ENCODE assay signal across 16 cellular contexts in genomic region chr20:49951160-49951559, GRCh38. TPM values are rescaled to one million over a fixed set of nuclear protein-coding genes. Genes with fewer than 3 reads are reported as not detected.
DNase-seq lines count a peak whose midpoint lies in the region; ATAC-seq, FAIRE-seq and TF ChIP-seq lines count a peak whose summit lies in the region.
"Had no signal": no experiment of that assay in that cellular context is flagged by ENCODE, and none has a peak within 500 bp of the region (broad histone marks: within the 10 kb centered on the region; RNA-seq: fewer than 3 reads in every experiment).

No MANE protein-coding gene starts in this region.

- H3F3A ChIP-seq in GM23338 (replicated peaks; ENCODE audit: low read depth) = 0 out of 2 replicates have a peak, but pooled peaks cover 3% of the 10 kb centered on the region

- H3K27me3 ChIP-seq in astrocyte (ENCODE audit: insufficient read depth, low read length) (no peaks in the 10 kb centered on the region), foreskin keratinocyte (no peaks in the 10 kb centered on the region), GM23338 (ENCODE audit: insufficient read depth) (no peaks in the 10 kb centered on the region)
- H3K27me3 ChIP-seq: heart left ventricle, testis had no signal

- ATAC-seq in foreskin keratinocyte = peak; percentile 80
- ATAC-seq in HG02759 (IDR thresholded peaks at IDR 0.05; ENCODE audit: unreplicated experiment) = no peak
- no peak for ATAC-seq in GM19455 (IDR thresholded peaks at IDR 0.05; ENCODE audit: unreplicated experiment)
- ATAC-seq in effector memory CD8-positive, alpha-beta T cell (replicated peaks) = no peak
- ATAC-seq in GM23338 = no peak
- ATAC-seq: heart left ventricle, left lobe of liver had no signal

- no peaks in the 10 kb centered on the region for H3K9me3 ChIP-seq in astrocyte (ENCODE audit: insufficient read depth, low read depth, low read length)
- H3K9me3 ChIP-seq: heart left ventricle, testis had no signal

- peaks cover 14% of the 10 kb centered on the region for H3K4me1 Mint-ChIP-seq in astrocyte (ENCODE audit: low read depth, unreplicated experiment)
- peaks cover 4 to 10% of the 10 kb centered on the region in 2 donors for H3K4me1 Mint-ChIP-seq in effector memory CD8-positive, alpha-beta T cell (ENCODE audit: low read depth in 2 of 2)
- H3K4me1 Mint-ChIP-seq in GM23338 = no peaks in the 10 kb centered on the region
- H3K4me1 Mint-ChIP-seq: activated naive CD4-positive, alpha-beta T cell treated with anti-CD3 and anti-CD28 coated beads, Interleukin-2, amount 10 ng/mL, durations not matched to agents 7 days and 5 days; neural crest cell had no signal

- H3K27me3 Mint-ChIP-seq in astrocyte (ENCODE audit: low read depth, unreplicated experiment) (no peaks in the 10 kb centered on the region), GM23338 (ENCODE audit: insufficient read depth, low read depth, poor library complexity) (peaks cover 6% of the 10 kb centered on the region)
- no peaks in the 10 kb centered on the region for H3K27me3 Mint-ChIP-seq in effector memory CD8-positive, alpha-beta T cell
- H3K27me3 Mint-ChIP-seq: activated naive CD4-positive, alpha-beta T cell treated with anti-CD3 and anti-CD28 coated beads, Interleukin-2, amount 10 ng/mL, durations not matched to agents 7 days and 5 days had no signal

- peak overlapping the region; percentile 3 for H3K27ac Mint-ChIP-seq in astrocyte (ENCODE audit: unreplicated experiment)
- no peak overlapping the region for H3K27ac Mint-ChIP-seq in effector memory CD8-positive, alpha-beta T cell
- H3K27ac Mint-ChIP-seq in GM23338 = no peak overlapping the region

- no peak overlapping the region for H3K4me3 Mint-ChIP-seq in astrocyte (ENCODE audit: unreplicated experiment)
- H3K4me3 Mint-ChIP-seq in effector memory CD8-positive, alpha-beta T cell = no peak overlapping the region
- no peak overlapping the region for H3K4me3 Mint-ChIP-seq in GM23338
- H3K4me3 Mint-ChIP-seq: activated naive CD4-positive, alpha-beta T cell treated with anti-CD3 and anti-CD28 coated beads, Interleukin-2, amount 10 ng/mL, durations not matched to agents 7 days and 5 days; neural crest cell had no signal

- DNase-seq in AG10803 (ENCODE audit: low read depth) (peak; percentile 70), HFF-Myc (ENCODE audit: extremely low read depth, low read depth) (peak; percentile 40), astrocyte (ENCODE audit: low read depth) (peak; percentile 74), foreskin keratinocyte (peak in 1 of 2 donors; percentile 49), GM23338 (ENCODE audit: low spot score) (no peak)
- DNase-seq in effector memory CD8-positive, alpha-beta T cell = no peak
- DNase-seq: activated CD4-positive, CD25-positive, alpha-beta regulatory T cell; activated naive CD4-positive, alpha-beta T cell treated with anti-CD3 and anti-CD28 coated beads, Interleukin-2, amount 10 ng/mL, durations not matched to agents 7 days and 5 days; Kasumi-1; NK-92 treated with Interleukin-12 subunit alpha and Interleukin-12 subunit beta, amount 100 ng/mL, for 24 hours; testis had no signal

- H3K36me3 Mint-ChIP-seq in astrocyte (ENCODE audit: low read depth, unreplicated experiment) (peaks cover 38% of the 10 kb centered on the region), GM23338 (ENCODE audit: low read depth) (peaks cover 81% of the 10 kb centered on the region)
- peaks cover 94% of the 10 kb centered on the region for H3K36me3 Mint-ChIP-seq in effector memory CD8-positive, alpha-beta T cell (ENCODE audit: insufficient read depth)

- peaks cover 29% of the 10 kb centered on the region for H3K79me2 ChIP-seq in astrocyte (ENCODE audit: insufficient read depth, low read length)
- H3K79me2 ChIP-seq in GM23338 (replicated peaks; ENCODE audit: insufficient read depth) = peaks cover 7% of the 10 kb centered on the region; the same call in 1 of the 2 replicates

- H3K4me1 ChIP-seq in astrocyte (ENCODE audit: insufficient read depth, low read length) (peaks cover 41% of the 10 kb centered on the region), foreskin keratinocyte (peaks cover 5% of the 10 kb centered on the region), GM23338 (ENCODE audit: insufficient read depth) (no peaks in the 10 kb centered on the region)
- H3K4me1 ChIP-seq: heart left ventricle, testis had no signal

- H3K9me3 Mint-ChIP-seq in astrocyte (ENCODE audit: unreplicated experiment) = no peaks in the 10 kb centered on the region
- H3K9me3 Mint-ChIP-seq in effector memory CD8-positive, alpha-beta T cell = no peaks in the 10 kb centered on the region
- H3K9me3 Mint-ChIP-seq in GM23338 = no peaks in the 10 kb centered on the region; the same call in 2 of the 3 replicates
- H3K9me3 Mint-ChIP-seq: activated naive CD4-positive, alpha-beta T cell treated with anti-CD3 and anti-CD28 coated beads, Interleukin-2, amount 10 ng/mL, durations not matched to agents 7 days and 5 days; neural crest cell had no signal

- H4K20me1 ChIP-seq in astrocyte (ENCODE audit: insufficient read depth, low read length) (no peaks in the 10 kb centered on the region), GM23338 (replicated peaks; ENCODE audit: insufficient read depth) (peaks cover 8% of the 10 kb centered on the region)

- TF ChIP-seq CTCF in AG10803 (conservative IDR thresholded peaks at IDR 0.05; ENCODE audit: low read length) (no peak), HFF-Myc (IDR thresholded peaks at IDR 0.05; ENCODE audit: low read depth, low read length, missing control alignments) (no peak), astrocyte (IDR thresholded peaks at IDR 0.05; ENCODE audit: insufficient read depth, low read depth, low read length) (no peak), foreskin keratinocyte (conservative IDR thresholded peaks at IDR 0.05) (no peak), GM23338 (conservative IDR thresholded peaks at IDR 0.05; ENCODE audit: low read depth in 2 of 2) (no peak)

- H3K36me3 ChIP-seq in astrocyte (ENCODE audit: insufficient read depth, low read length) (peaks cover 32% of the 10 kb centered on the region), GM23338 (ENCODE audit: insufficient read depth) (peaks cover 37% of the 10 kb centered on the region)

- H2AFZ ChIP-seq in astrocyte (ENCODE audit: low read depth, low read length) = no peak overlapping the region
- H2AFZ ChIP-seq in GM23338 = no peak overlapping the region

- H3K4me3 ChIP-seq in AG10803 (ENCODE audit: low read length) (no peak overlapping the region), HFF-Myc (replicated peaks; ENCODE audit: low read depth, low read length) (no peak overlapping the region), astrocyte (ENCODE audit: insufficient read depth, low read depth, low read length) (peak overlapping the region; percentile 1), GM23338 (no peak overlapping the region)
- H3K4me3 ChIP-seq: heart left ventricle, testis had no signal

- H3K9ac ChIP-seq in astrocyte (ENCODE audit: low read length) = peak overlapping the region; percentile 72

- peak overlapping the region; percentile 99 for H3K27ac ChIP-seq in astrocyte (ENCODE audit: low read depth, low read length)
- peak overlapping the region; percentile 54 for H3K27ac ChIP-seq in foreskin keratinocyte
- H3K27ac ChIP-seq in GM23338 (ENCODE audit: low read depth) = no peak overlapping the region
- H3K27ac ChIP-seq: heart left ventricle, testis had no signal

- peak overlapping the region; percentile 65 for H3K4me2 ChIP-seq in astrocyte (ENCODE audit: low read length)
- no peak overlapping the region for H3K4me2 ChIP-seq in GM23338

- no peaks in the 10 kb centered on the region for H3K9me2 ChIP-seq in GM23338 (ENCODE audit: insufficient read depth)

- FAIRE-seq in astrocyte (lab: Jason Lieb, UNC) = no peak

TF ChIP-seq in GM23338, 12 proteins besides CTCF, POLR2A, EP300 and RAD21 (continues in another document):
- TF ChIP-seq NANOG (IDR thresholded peaks at IDR 0.05; ENCODE audit: borderline replicate concordance) (no peak), EZH2phosphoT487 (IDR thresholded peaks at IDR 0.05; ENCODE audit: unreplicated experiment) (no peak), STAT1 (IDR thresholded peaks at IDR 0.05; ENCODE audit: unreplicated experiment) (no peak), POLR2AphosphoS5 (IDR thresholded peaks at IDR 0.05; ENCODE audit: low read depth) (no peak)

RNA-seq across cellular contexts. Expression of gene RNF114, which starts 15.0 kb away (rescaled TPM):
- total RNA-seq in astrocyte (59.4 and 62.7 TPM in 2 replicates), foreskin keratinocyte (44.1 and 50.9 TPM in 2 replicates)
- polyA plus RNA-seq in foreskin keratinocyte (54.6 and 57.7 TPM in 2 replicates), GM23338 (2016; fragmentation: Nextera tagmentation; extraction: Ambion mirVana) (153 and 155 TPM in 2 replicates)
- total RNA-seq in GM23338 (2014; rRNA removed; shearing (Covaris generic)) = 211 and 279 TPM in 2 replicates

RNA-seq across cellular contexts. Expression of gene SNAI1, which starts 31.6 kb away (rescaled TPM):
- total RNA-seq in astrocyte (9.1 and 9.5 TPM in 2 replicates), foreskin keratinocyte (0.04 TPM in 1 of 2 replicates, not detected in the other)
- polyA plus RNA-seq in foreskin keratinocyte (0.04 TPM in 1 of 2 replicates, not detected in the other), GM23338 (2016; fragmentation: Nextera tagmentation; extraction: Ambion mirVana) (7.9 and 8.4 TPM in 2 replicates)
- 2.9 and 4.2 TPM in 2 replicates for total RNA-seq in GM23338 (2014; rRNA removed; shearing (Covaris generic))

RNA-seq across cellular contexts. Expression of gene SPATA2, which starts 35.8 kb away (rescaled TPM):
- total RNA-seq in astrocyte (7.2 and 7.3 TPM in 2 replicates), foreskin keratinocyte (5.6 and 5.7 TPM in 2 replicates)
- polyA plus RNA-seq in foreskin keratinocyte (4.6 and 5.0 TPM in 2 replicates), GM23338 (2016; fragmentation: Nextera tagmentation; extraction: Ambion mirVana) (4.9 and 5.3 TPM in 2 replicates)
- total RNA-seq in GM23338 (2014; rRNA removed; shearing (Covaris generic)) = 8.7 and 9.3 TPM in 2 replicates

Comparison
In these comparisons a context has a peak if more than half of its experiments do, and no peak if none do; other contexts are left out.
1. DNase-seq: peak in AG10803 (single experiment), HFF-Myc (single experiment) and astrocyte (single experiment); none in effector memory CD8-positive, alpha-beta T cell (0 of 3) and GM23338 (single experiment).